In genomic region chr17:73156887-73157870, GRCh38 we compare ENCODE assay signal across 12 cellular contexts. TPM values are rescaled to one million over a fixed set of nuclear protein-coding genes. Genes with fewer than 3 reads are reported as not detected.
DNase-seq lines count a peak whose midpoint lies in the region; ATAC-seq, FAIRE-seq and TF ChIP-seq lines count a peak whose summit lies in the region.
"Had no signal": no experiment of that assay in that cellular context is flagged by ENCODE, and none has a peak within 500 bp of the region (broad histone marks: within the 10 kb centered on the region; RNA-seq: fewer than 3 reads in every experiment).

No MANE protein-coding gene starts in this region.

- no peak overlapping the region for H3K9ac ChIP-seq in HepG2 (ENCODE audit: insufficient read depth, low read depth, low read length)

- FAIRE-seq in HepG2 (lab: Jason Lieb, UNC): no peak
- FAIRE-seq: bronchial epithelial cell had no signal

- H3K4me2 ChIP-seq in HepG2 (ENCODE audit: low read depth, low read length): peak overlapping the region; percentile 73

- H3K9me3 ChIP-seq in HepG2 (ENCODE audit: low read length): no peaks in the 10 kb centered on the region

- no peak for TF ChIP-seq RAD21 in HepG2 (CRISPR knock-in tag; IDR thresholded peaks at IDR 0.05)

- no peak overlapping the region for H3K27ac ChIP-seq in HepG2 (ENCODE audit: extremely low read length, insufficient read depth, low read length)
- H3K27ac ChIP-seq: HL-60 had no signal

- no peak for TF ChIP-seq POLR2A in HepG2 (IDR thresholded peaks at IDR 0.05; ENCODE audit: insufficient read depth in 1 of 2, low read depth in 2 of 2, low read length in 2 of 2)

- no peak overlapping the region for H2AFZ ChIP-seq in HepG2 (ENCODE audit: low read length)

- no peaks in the 10 kb centered on the region for H3K79me2 ChIP-seq in HepG2 (ENCODE audit: insufficient read depth, low read length)

- TF ChIP-seq CTCF in GM10248 (IDR thresholded peaks at IDR 0.05; ENCODE audit: control extremely low read depth, extremely low read depth, low read depth, missing control alignments) (no peak), HepG2 (CRISPR knock-in tag; IDR thresholded peaks at IDR 0.05) (no peak)

- peak; percentile 47 for ATAC-seq in GM21717 (IDR thresholded peaks at IDR 0.05; ENCODE audit: unreplicated experiment)
- ATAC-seq in HepG2: peak; percentile 51

- CTCF ChIA-PET in GM10248 (lab: Yijun Ruan, JAX): interaction anchor here (0.7 to 4.5 kb wide), 40 partner anchors 8 to 600 kb away, joined by 3 to 38 read pairs (median 5); partner anchors contain the start of genes SLC39A11 and SSTR2
- CTCF ChIA-PET in HepG2 (lab: Yijun Ruan, JAX; ENCODE audit: low intra/inter-chr PET ratio, low total read pairs): interaction anchor here (1.1 to 2.3 kb wide), 6 partner anchors 140 to 432 kb away, joined by 3 to 22 read pairs (median 4); no protein-coding TSS in a partner anchor

- peak overlapping the region in 1 of 3 experiments; percentile 51; a peak in 2 of 6 replicates for H3K4me3 ChIP-seq in HepG2 (replicated peaks in 1 of 3; ENCODE audit: insufficient read depth in 1 of 3, low read depth in 2 of 3, low read length in 3 of 3)

- no peaks in the 10 kb centered on the region for H4K20me1 ChIP-seq in HepG2 (ENCODE audit: insufficient read depth, low read length)

- BruUV-seq in HepG2 (replicated peaks; lab: Mats Ljungman, UMichigan): no TSS peak

- DNase-seq in GM10248 (ENCODE audit: extremely low spot score) (peak; percentile 28), NCI-H82 (lab: John Stamatoyannopoulos, UW) (peak; percentile 94), HepG2 (ENCODE audit: low spot score) (no peak), T-helper 2 cell (no peak), NCI-H774 (lab: John Stamatoyannopoulos, UW) (no peak), midbrain (lab: John Stamatoyannopoulos, UW) (no peak)

- in situ Hi-C loops in HepG2 (cut with HindIII; ENCODE audit: extremely low pct_ligation_motif_present, low pct_unique_long_range_greater_than_20kb): loop anchor here (5.0 kb wide), 1 partner anchor 170 kb away; no protein-coding TSS in a partner anchor

- intact Hi-C loops in HepG2 (cut with micrococcal nuclease; ENCODE audit: unreplicated experiment): loop anchor here (1.0 to 10.0 kb wide), 3 partner anchors 32 to 171 kb away; no protein-coding TSS in a partner anchor

- H3K4me1 ChIP-seq in HepG2 (ENCODE audit: insufficient read depth, low read length): peaks cover 55% of the 10 kb centered on the region

- TF ChIP-seq EP300 in HepG2 (IDR thresholded peaks at IDR 0.05; ENCODE audit: low read depth in 2 of 2, low read length in 2 of 2): no peak
- no peak for TF ChIP-seq EP300 in HepG2 (CRISPR knock-in tag; IDR thresholded peaks at IDR 0.05; ENCODE audit: borderline replicate concordance)

- H3K36me3 ChIP-seq in HepG2 (replicated peaks in 1 of 2; ENCODE audit: control insufficient read depth in 1 of 2, insufficient read depth in 2 of 2, low read length in 2 of 2): no peaks in the 10 kb centered on the region

- POLR2A ChIA-PET in GM10248 (lab: Yijun Ruan, JAX): interaction anchor here (1.1 kb wide), 1 partner anchor 171 kb away, joined by 3 read pairs; no protein-coding TSS in a partner anchor
- POLR2A ChIA-PET in HepG2 (lab: Yijun Ruan, JAX): interaction anchor here (1.0 to 1.5 kb wide), 4 partner anchors 32 to 171 kb away, joined by 3 to 4 read pairs (median 4); no protein-coding TSS in a partner anchor

- 7% methylated on average over 11 of the region's 11 CpGs for WGBS in HepG2 (ENCODE audit: low lambda C conversion rate)

- H3K27me3 ChIP-seq in HepG2 (ENCODE audit: control insufficient read depth in 1 of 2, insufficient read depth in 2 of 2, low read length in 2 of 2): peaks cover 9 to 69% of the 10 kb centered on the region in 2 experiments; a peak in 4 of 5 replicates

TF ChIP-seq in HepG2, 621 proteins besides CTCF, POLR2A, EP300 and RAD21:
- TF ChIP-seq SOX5 (CRISPR knock-in tag; IDR thresholded peaks at IDR 0.05; ENCODE audit: borderline replicate concordance) (no peak), FOXC1 (CRISPR knock-in tag; IDR thresholded peaks at IDR 0.05; ENCODE audit: borderline replicate concordance) (peak; percentile 55; the same call in 1 of the 2 replicates)
- TF ChIP-seq, protein P1, sequence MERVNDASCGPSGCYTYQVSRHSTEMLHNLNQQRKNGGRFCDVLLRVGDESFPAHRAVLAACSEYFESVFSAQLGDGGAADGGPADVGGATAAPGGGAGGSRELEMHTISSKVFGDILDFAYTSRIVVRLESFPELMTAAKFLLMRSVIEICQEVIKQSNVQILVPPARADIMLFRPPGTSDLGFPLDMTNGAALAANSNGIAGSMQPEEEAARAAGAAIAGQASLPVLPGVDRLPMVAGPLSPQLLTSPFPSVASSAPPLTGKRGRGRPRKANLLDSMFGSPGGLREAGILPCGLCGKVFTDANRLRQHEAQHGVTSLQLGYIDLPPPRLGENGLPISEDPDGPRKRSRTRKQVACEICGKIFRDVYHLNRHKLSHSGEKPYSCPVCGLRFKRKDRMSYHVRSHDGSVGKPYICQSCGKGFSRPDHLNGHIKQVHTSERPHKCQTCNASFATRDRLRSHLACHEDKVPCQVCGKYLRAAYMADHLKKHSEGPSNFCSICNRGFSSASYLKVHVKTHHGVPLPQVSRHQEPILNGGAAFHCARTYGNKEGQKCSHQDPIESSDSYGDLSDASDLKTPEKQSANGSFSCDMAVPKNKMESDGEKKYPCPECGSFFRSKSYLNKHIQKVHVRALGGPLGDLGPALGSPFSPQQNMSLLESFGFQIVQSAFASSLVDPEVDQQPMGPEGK (CRISPR knock-in tag; IDR thresholded peaks at IDR 0.05): 0 out of 2 replicates have a peak, but pooled peaks have one; percentile 21

RNA-seq across cellular contexts. Expression of gene SSTR2, which starts 7.6 kb away (rescaled TPM):
- total RNA-seq in HepG2 (2016; rRNA removed; fragmentation: Illumina TruSeq; extraction: Trizol): not detected in 2 replicates
- not detected in 2 replicates for total RNA-seq in HepG2 (2016; cell fraction: cytosol; rRNA removed; fragmentation: Illumina TruSeq; extraction: Trizol; ENCODE audit: low read depth)
- total RNA-seq in HepG2 (2016; cell fraction: insoluble cytoplasmic fraction; rRNA removed; fragmentation: Illumina TruSeq; extraction: Trizol): 0.04 TPM in 1 of 2 replicates, not detected in the other
- total RNA-seq in HepG2 (2016; cell fraction: membrane; rRNA removed; fragmentation: Illumina TruSeq; extraction: Trizol): 0.03 TPM in 1 of 2 replicates, not detected in the other
- total RNA-seq in HepG2 (2016; cell fraction: nucleus; rRNA removed; fragmentation: Illumina TruSeq; extraction: Trizol): not detected in 2 replicates
- 0.01 and 0.04 TPM in 2 replicates for polyA plus RNA-seq in HepG2 (2011; rRNA removed)
- 0.05 TPM in 2 replicates for polyA plus RNA-seq in HepG2 (2011; cell fraction: cytosol; rRNA removed)
- 0.03 TPM in 2 replicates for polyA plus RNA-seq in HepG2 (2011; cell fraction: nucleus; rRNA removed)
- 0.03 and 0.21 TPM in 2 replicates for polyA plus RNA-seq in HepG2 (2012)
- 0.02 TPM in 1 of 2 replicates, not detected in the other for polyA plus RNA-seq in HepG2 (2016; cell fraction: cytosol; fragmentation: Illumina TruSeq; extraction: Trizol; ENCODE audit: low read depth)
- polyA plus RNA-seq in HepG2 (2016; cell fraction: insoluble cytoplasmic fraction; fragmentation: Illumina TruSeq; extraction: Trizol; ENCODE audit: low read depth): not detected in 2 replicates
- 0.02 TPM in 1 of 2 replicates, not detected in the other for polyA plus RNA-seq in HepG2 (2016; cell fraction: membrane; fragmentation: Illumina TruSeq; extraction: Trizol; ENCODE audit: low read depth)
- not detected in 2 replicates for polyA plus RNA-seq in HepG2 (2016; cell fraction: nucleus; fragmentation: Illumina TruSeq; extraction: Trizol; ENCODE audit: insufficient read depth, low read depth)
- 0.07 and 0.14 TPM in 2 replicates for polyA minus RNA-seq in HepG2 (2011; rRNA and poly(A)+ RNA removed; ENCODE audit: low replicate concordance)
- polyA minus RNA-seq in HepG2 (2011; cell fraction: cytosol; rRNA and poly(A)+ RNA removed): not detected in 2 replicates
- under 0.01 and 0.12 TPM in 2 replicates for polyA minus RNA-seq in HepG2 (2011; cell fraction: nucleus; rRNA and poly(A)+ RNA removed)
- total RNA-seq: bronchial epithelial cell, epithelial cell of proximal tubule, MCF 10A, T-cell had no signal

RNA-seq across cellular contexts. Expression of gene COG1, which starts 35.7 kb away (rescaled TPM):
- total RNA-seq in HepG2 (2016; rRNA removed; fragmentation: Illumina TruSeq; extraction: Trizol): 30.4 and 36.6 TPM in 2 replicates
- 31.1 and 36.5 TPM in 2 replicates for total RNA-seq in HepG2 (2016; cell fraction: cytosol; rRNA removed; fragmentation: Illumina TruSeq; extraction: Trizol; ENCODE audit: low read depth)
- 27.8 and 35.5 TPM in 2 replicates for total RNA-seq in HepG2 (2016; cell fraction: insoluble cytoplasmic fraction; rRNA removed; fragmentation: Illumina TruSeq; extraction: Trizol)
- 23.1 and 24.1 TPM in 2 replicates for total RNA-seq in HepG2 (2016; cell fraction: membrane; rRNA removed; fragmentation: Illumina TruSeq; extraction: Trizol)
- total RNA-seq in HepG2 (2016; cell fraction: nucleus; rRNA removed; fragmentation: Illumina TruSeq; extraction: Trizol): 30.5 and 33.6 TPM in 2 replicates
- 39.7 and 42.4 TPM in 2 replicates for polyA plus RNA-seq in HepG2 (2011; rRNA removed)
- polyA plus RNA-seq in HepG2 (2011; cell fraction: cytosol; rRNA removed): 17.6 and 17.9 TPM in 2 replicates
- 109 and 125 TPM in 2 replicates for polyA plus RNA-seq in HepG2 (2011; cell fraction: nucleus; rRNA removed)
- 39.9 and 40.8 TPM in 2 replicates for polyA plus RNA-seq in HepG2 (2012)
- polyA plus RNA-seq in HepG2 (2016; cell fraction: cytosol; fragmentation: Illumina TruSeq; extraction: Trizol; ENCODE audit: low read depth): 7.6 and 9.4 TPM in 2 replicates
- 29.1 and 39.8 TPM in 2 replicates for polyA plus RNA-seq in HepG2 (2016; cell fraction: insoluble cytoplasmic fraction; fragmentation: Illumina TruSeq; extraction: Trizol; ENCODE audit: low read depth)
- 12.3 and 15.1 TPM in 2 replicates for polyA plus RNA-seq in HepG2 (2016; cell fraction: membrane; fragmentation: Illumina TruSeq; extraction: Trizol; ENCODE audit: low read depth)
- polyA plus RNA-seq in HepG2 (2016; cell fraction: nucleus; fragmentation: Illumina TruSeq; extraction: Trizol; ENCODE audit: insufficient read depth, low read depth): 67.3 and 73.0 TPM in 2 replicates
- 29.1 and 63.0 TPM in 2 replicates for polyA minus RNA-seq in HepG2 (2011; rRNA and poly(A)+ RNA removed; ENCODE audit: low replicate concordance)
- polyA minus RNA-seq in HepG2 (2011; cell fraction: cytosol; rRNA and poly(A)+ RNA removed): 21.6 and 22.3 TPM in 2 replicates
- polyA minus RNA-seq in HepG2 (2011; cell fraction: nucleus; rRNA and poly(A)+ RNA removed): 95.8 and 106 TPM in 2 replicates

Comparison
In these comparisons a context has a peak if more than half of its experiments do, and no peak if none do; other contexts are left out.
1. DNase-seq: peak in GM10248 (single experiment) and NCI-H82 (single experiment); none in HepG2 (single experiment), T-helper 2 cell (0 of 5), NCI-H774 (single experiment) and midbrain (single experiment).